20 cellular contexts compared by ENCODE assay signal in the genomic region with DNA sequence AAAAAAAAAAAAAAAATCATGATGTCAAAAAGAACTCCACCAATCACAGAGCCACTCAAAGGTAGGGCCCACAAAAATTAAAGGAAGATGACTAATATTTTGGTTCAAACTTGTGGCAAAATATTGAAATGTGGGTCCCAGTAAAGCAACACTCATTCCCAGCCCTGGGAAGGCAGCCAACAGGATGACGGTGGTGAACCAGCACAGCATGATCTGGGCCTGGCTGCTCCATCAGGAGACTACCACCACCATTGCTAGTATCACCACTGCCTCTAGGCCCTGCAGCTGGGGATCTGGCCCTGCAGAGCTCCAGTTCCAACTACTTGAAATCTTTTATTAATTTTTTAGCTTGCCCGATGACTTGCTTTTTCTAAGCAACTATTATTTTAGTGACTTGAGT.
DNase-seq lines count a peak whose midpoint lies in the region; TF ChIP-seq lines count a peak whose summit lies in the region.
"Had no signal": no experiment of that assay in that cellular context is flagged by ENCODE, and none has a peak within 500 bp of the region (broad histone marks: within the 10 kb centered on the region; RNA-seq: fewer than 3 reads in every experiment).

No MANE protein-coding gene starts in this region.

- H3K4me3 ChIP-seq in cardiac fibroblast (replicated peaks in 1 of 2; ENCODE audit: low read depth in 2 of 2, low read length in 2 of 2) = no peak overlapping the region
- H3K4me3 ChIP-seq in vagina = no peak overlapping the region
- H3K4me3 ChIP-seq: coronary artery, esophagus squamous epithelium, left lung, prostate gland, SJSA1 had no signal

- no peak for TF ChIP-seq POLR2A in vagina (IDR thresholded peaks at IDR 0.05)

- H3K36me3 ChIP-seq in vagina = no peaks in the 10 kb centered on the region
- H3K36me3 ChIP-seq: esophagus squamous epithelium, left lung, prostate gland, SJSA1 had no signal

- no peaks in the 10 kb centered on the region for H3K27me3 ChIP-seq in vagina
- H3K27me3 ChIP-seq: esophagus squamous epithelium, left lung, SJSA1 had no signal

- intact Hi-C loops in vagina (cut with DNase I) = no loop called here

- no peak overlapping the region for H3K27ac ChIP-seq in vagina
- H3K27ac ChIP-seq: 22Rv1, coronary artery, esophagus squamous epithelium, left lung, prostate gland, SJSA1 had no signal

- H3K9me3 ChIP-seq in vagina = no peaks in the 10 kb centered on the region
- H3K9me3 ChIP-seq: esophagus squamous epithelium, left lung, prostate gland, SJSA1 had no signal

- DNase-seq in DMS53 (lab: John Stamatoyannopoulos, UW) = peak; percentile 19
- DNase-seq in DMS53 treated with DMSO at 0.1 percent for 48 hours (lab: John Stamatoyannopoulos, UW; ENCODE audit: unreplicated experiment) = no peak
- DNase-seq in NCI-H446 treated with DMSO at 0.1 percent for 48 hours (lab: John Stamatoyannopoulos, UW) = peak; percentile 7
- peak; percentile 5 to 75 for DNase-seq in cardiac fibroblast (ENCODE audit: low read depth in 2 of 2)
- peak; percentile 47 for DNase-seq in smooth muscle cell of the brain vasculature (ENCODE audit: low read depth, low spot score)
- DNase-seq in vagina (ENCODE audit: extremely low spot score in 2 of 2) = no peak
- no peak for DNase-seq in SHP77 treated with DMSO at 0.1 percent for 48 hours (lab: John Stamatoyannopoulos, UW)
- DNase-seq in NCI-H1694 treated with DMSO at 0.1 percent for 48 hours (lab: John Stamatoyannopoulos, UW) = no peak
- DNase-seq: activated T-cell treated with anti-CD3 and anti-CD28 coated beads, Interleukin-2, amount 50 U/mL, for 4 hours; CD4-positive, alpha-beta T cell; esophagus squamous epithelium; left lung; MV-4-11; naive B cell; NCI-H2171; stimulated activated CD4-positive, alpha-beta T cell treated with anti-CD3 and anti-CD28 coated beads, Interleukin-15, amount 100 ng/mL, for 24 hours had no signal

- no peak for TF ChIP-seq CTCF in cardiac fibroblast (IDR thresholded peaks at IDR 0.05; ENCODE audit: low read depth, low read length)
- no peak for TF ChIP-seq CTCF in vagina (IDR thresholded peaks at IDR 0.05)

- H3K4me1 ChIP-seq in vagina = no peaks in the 10 kb centered on the region
- H3K4me1 ChIP-seq: esophagus squamous epithelium, left lung, prostate gland, SJSA1 had no signal

Comparison
In these comparisons a context has a peak if more than half of its experiments do, and no peak if none do; other contexts are left out.
1. DNase-seq: peak in DMS53 (single experiment), NCI-H446 treated with DMSO at 0.1 percent for 48 hours (single experiment), cardiac fibroblast (2 of 2) and smooth muscle cell of the brain vasculature (single experiment); none in DMS53 treated with DMSO at 0.1 percent for 48 hours (single experiment), vagina (0 of 2), SHP77 treated with DMSO at 0.1 percent for 48 hours (single experiment) and NCI-H1694 treated with DMSO at 0.1 percent for 48 hours (single experiment).